Comparison of ENCODE assay signal across 1 cellular context in the genomic region with DNA sequence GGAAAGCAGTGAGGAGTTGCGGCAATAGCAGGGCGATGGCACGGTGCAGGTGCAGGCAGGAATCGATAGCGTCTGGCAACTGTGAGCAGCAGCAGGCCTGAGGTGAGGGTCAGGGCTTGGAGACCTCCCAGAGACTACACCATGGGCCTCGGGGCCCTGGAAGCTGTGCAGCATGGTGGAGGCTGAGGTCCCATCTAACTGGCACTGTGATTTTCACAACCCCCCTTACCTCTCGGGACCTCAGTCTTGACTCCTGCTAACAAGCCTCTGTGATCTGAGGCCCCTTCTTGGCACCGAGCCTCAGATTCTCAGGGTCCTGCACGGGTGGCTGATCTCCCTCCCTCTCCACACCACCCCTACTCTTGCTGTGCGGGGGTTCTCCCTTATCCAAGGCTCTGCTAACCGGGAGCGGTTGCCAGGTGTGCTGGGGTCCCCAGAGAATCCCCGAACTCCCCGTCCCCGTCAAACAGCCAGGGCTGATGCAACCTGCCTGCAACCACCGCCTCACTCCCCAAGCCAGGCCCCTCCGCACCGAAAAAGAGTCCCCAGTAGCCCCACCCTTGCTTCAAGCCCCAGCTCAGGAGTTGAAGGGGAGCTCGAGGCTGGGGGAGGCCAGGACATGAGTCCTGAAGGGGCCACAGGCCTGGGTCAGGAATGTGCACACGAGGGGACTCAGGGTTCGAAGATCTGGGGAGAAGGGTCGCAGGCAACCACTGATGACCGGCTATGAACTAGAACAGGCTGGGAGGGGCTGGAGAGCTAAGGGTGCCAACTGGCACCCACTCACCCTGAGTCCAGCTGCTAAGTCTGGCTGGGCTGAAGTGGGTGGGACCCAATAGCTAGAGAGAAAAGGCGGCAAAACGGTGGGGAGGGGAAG.
TF ChIP-seq lines count a peak whose summit lies in the region.

No MANE protein-coding gene starts in this region.

TF ChIP-seq in K562, 482 proteins besides CTCF, POLR2A, EP300 and RAD21 (continued from another document and continues in another):
- TF ChIP-seq MTF1 (CRISPR knock-in tag; IDR thresholded peaks at IDR 0.05; ENCODE audit: borderline replicate concordance) (peak; percentile 53; the same call in 1 of the 2 replicates), BDP1 (IDR thresholded peaks at IDR 0.05; ENCODE audit: insufficient read depth, insufficient read length) (no peak), EWSR1 (IDR thresholded peaks at IDR 0.05; ENCODE audit: borderline replicate concordance, low read depth, partially characterized antibody) (no peak), NR3C1 (CRISPR knock-in tag; IDR thresholded peaks at IDR 0.05) (no peak), PTTG1 (tag; IDR thresholded peaks at IDR 0.05; ENCODE audit: low read depth) (peak; percentile 50; the same call in 1 of the 2 replicates), IRF2 (CRISPR knock-in tag; IDR thresholded peaks at IDR 0.05) (no peak), HLTF (IDR thresholded peaks at IDR 0.05) (no peak), ZNF263 (CRISPR knock-in tag; IDR thresholded peaks at IDR 0.05; ENCODE audit: borderline replicate concordance) (no peak), ESRRA (IDR thresholded peaks at IDR 0.05; ENCODE audit: borderline replicate concordance, low read depth) (0 out of 2 replicates have a peak, but pooled peaks have one; percentile 21), IFI16 (CRISPR knock-in tag; IDR thresholded peaks at IDR 0.05) (peak; percentile 12; the same call in 1 of the 2 replicates), BRF1 (IDR thresholded peaks at IDR 0.05; ENCODE audit: borderline replicate concordance, extremely low read depth, insufficient read length) (no peak), DACH1 (IDR thresholded peaks at IDR 0.05; ENCODE audit: partially characterized antibody) (no peak), ZNF668 (CRISPR knock-in tag; IDR thresholded peaks at IDR 0.05) (no peak), POLR2AphosphoS2 (IDR thresholded peaks at IDR 0.05; ENCODE audit: low read length) (peak; percentile 60; the same call in 1 of the 2 replicates)
- TF ChIP-seq, protein P1, sequence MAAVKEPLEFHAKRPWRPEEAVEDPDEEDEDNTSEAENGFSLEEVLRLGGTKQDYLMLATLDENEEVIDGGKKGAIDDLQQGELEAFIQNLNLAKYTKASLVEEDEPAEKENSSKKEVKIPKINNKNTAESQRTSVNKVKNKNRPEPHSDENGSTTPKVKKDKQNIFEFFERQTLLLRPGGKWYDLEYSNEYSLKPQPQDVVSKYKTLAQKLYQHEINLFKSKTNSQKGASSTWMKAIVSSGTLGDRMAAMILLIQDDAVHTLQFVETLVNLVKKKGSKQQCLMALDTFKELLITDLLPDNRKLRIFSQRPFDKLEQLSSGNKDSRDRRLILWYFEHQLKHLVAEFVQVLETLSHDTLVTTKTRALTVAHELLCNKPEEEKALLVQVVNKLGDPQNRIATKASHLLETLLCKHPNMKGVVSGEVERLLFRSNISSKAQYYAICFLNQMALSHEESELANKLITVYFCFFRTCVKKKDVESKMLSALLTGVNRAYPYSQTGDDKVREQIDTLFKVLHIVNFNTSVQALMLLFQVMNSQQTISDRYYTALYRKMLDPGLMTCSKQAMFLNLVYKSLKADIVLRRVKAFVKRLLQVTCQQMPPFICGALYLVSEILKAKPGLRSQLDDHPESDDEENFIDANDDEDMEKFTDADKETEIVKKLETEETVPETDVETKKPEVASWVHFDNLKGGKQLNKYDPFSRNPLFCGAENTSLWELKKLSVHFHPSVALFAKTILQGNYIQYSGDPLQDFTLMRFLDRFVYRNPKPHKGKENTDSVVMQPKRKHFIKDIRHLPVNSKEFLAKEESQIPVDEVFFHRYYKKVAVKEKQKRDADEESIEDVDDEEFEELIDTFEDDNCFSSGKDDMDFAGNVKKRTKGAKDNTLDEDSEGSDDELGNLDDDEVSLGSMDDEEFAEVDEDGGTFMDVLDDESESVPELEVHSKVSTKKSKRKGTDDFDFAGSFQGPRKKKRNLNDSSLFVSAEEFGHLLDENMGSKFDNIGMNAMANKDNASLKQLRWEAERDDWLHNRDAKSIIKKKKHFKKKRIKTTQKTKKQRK (IDR thresholded peaks at IDR 0.05; ENCODE audit: borderline replicate concordance, low read depth, low read length) = no peak
- TF ChIP-seq, protein P2, sequence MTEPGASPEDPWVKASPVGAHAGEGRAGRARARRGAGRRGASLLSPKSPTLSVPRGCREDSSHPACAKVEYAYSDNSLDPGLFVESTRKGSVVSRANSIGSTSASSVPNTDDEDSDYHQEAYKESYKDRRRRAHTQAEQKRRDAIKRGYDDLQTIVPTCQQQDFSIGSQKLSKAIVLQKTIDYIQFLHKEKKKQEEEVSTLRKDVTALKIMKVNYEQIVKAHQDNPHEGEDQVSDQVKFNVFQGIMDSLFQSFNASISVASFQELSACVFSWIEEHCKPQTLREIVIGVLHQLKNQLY (CRISPR knock-in tag; conservative IDR thresholded peaks at IDR 0.05) = no peak
- TF ChIP-seq, protein P3, sequence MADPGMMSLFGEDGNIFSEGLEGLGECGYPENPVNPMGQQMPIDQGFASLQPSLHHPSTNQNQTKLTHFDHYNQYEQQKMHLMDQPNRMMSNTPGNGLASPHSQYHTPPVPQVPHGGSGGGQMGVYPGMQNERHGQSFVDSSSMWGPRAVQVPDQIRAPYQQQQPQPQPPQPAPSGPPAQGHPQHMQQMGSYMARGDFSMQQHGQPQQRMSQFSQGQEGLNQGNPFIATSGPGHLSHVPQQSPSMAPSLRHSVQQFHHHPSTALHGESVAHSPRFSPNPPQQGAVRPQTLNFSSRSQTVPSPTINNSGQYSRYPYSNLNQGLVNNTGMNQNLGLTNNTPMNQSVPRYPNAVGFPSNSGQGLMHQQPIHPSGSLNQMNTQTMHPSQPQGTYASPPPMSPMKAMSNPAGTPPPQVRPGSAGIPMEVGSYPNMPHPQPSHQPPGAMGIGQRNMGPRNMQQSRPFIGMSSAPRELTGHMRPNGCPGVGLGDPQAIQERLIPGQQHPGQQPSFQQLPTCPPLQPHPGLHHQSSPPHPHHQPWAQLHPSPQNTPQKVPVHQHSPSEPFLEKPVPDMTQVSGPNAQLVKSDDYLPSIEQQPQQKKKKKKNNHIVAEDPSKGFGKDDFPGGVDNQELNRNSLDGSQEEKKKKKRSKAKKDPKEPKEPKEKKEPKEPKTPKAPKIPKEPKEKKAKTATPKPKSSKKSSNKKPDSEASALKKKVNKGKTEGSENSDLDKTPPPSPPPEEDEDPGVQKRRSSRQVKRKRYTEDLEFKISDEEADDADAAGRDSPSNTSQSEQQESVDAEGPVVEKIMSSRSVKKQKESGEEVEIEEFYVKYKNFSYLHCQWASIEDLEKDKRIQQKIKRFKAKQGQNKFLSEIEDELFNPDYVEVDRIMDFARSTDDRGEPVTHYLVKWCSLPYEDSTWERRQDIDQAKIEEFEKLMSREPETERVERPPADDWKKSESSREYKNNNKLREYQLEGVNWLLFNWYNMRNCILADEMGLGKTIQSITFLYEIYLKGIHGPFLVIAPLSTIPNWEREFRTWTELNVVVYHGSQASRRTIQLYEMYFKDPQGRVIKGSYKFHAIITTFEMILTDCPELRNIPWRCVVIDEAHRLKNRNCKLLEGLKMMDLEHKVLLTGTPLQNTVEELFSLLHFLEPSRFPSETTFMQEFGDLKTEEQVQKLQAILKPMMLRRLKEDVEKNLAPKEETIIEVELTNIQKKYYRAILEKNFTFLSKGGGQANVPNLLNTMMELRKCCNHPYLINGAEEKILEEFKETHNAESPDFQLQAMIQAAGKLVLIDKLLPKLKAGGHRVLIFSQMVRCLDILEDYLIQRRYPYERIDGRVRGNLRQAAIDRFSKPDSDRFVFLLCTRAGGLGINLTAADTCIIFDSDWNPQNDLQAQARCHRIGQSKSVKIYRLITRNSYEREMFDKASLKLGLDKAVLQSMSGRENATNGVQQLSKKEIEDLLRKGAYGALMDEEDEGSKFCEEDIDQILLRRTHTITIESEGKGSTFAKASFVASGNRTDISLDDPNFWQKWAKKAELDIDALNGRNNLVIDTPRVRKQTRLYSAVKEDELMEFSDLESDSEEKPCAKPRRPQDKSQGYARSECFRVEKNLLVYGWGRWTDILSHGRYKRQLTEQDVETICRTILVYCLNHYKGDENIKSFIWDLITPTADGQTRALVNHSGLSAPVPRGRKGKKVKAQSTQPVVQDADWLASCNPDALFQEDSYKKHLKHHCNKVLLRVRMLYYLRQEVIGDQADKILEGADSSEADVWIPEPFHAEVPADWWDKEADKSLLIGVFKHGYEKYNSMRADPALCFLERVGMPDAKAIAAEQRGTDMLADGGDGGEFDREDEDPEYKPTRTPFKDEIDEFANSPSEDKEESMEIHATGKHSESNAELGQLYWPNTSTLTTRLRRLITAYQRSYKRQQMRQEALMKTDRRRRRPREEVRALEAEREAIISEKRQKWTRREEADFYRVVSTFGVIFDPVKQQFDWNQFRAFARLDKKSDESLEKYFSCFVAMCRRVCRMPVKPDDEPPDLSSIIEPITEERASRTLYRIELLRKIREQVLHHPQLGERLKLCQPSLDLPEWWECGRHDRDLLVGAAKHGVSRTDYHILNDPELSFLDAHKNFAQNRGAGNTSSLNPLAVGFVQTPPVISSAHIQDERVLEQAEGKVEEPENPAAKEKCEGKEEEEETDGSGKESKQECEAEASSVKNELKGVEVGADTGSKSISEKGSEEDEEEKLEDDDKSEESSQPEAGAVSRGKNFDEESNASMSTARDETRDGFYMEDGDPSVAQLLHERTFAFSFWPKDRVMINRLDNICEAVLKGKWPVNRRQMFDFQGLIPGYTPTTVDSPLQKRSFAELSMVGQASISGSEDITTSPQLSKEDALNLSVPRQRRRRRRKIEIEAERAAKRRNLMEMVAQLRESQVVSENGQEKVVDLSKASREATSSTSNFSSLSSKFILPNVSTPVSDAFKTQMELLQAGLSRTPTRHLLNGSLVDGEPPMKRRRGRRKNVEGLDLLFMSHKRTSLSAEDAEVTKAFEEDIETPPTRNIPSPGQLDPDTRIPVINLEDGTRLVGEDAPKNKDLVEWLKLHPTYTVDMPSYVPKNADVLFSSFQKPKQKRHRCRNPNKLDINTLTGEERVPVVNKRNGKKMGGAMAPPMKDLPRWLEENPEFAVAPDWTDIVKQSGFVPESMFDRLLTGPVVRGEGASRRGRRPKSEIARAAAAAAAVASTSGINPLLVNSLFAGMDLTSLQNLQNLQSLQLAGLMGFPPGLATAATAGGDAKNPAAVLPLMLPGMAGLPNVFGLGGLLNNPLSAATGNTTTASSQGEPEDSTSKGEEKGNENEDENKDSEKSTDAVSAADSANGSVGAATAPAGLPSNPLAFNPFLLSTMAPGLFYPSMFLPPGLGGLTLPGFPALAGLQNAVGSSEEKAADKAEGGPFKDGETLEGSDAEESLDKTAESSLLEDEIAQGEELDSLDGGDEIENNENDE (IDR thresholded peaks at IDR 0.05; ENCODE audit: low read depth, low read length) = no peak
- TF ChIP-seq, protein P4, sequence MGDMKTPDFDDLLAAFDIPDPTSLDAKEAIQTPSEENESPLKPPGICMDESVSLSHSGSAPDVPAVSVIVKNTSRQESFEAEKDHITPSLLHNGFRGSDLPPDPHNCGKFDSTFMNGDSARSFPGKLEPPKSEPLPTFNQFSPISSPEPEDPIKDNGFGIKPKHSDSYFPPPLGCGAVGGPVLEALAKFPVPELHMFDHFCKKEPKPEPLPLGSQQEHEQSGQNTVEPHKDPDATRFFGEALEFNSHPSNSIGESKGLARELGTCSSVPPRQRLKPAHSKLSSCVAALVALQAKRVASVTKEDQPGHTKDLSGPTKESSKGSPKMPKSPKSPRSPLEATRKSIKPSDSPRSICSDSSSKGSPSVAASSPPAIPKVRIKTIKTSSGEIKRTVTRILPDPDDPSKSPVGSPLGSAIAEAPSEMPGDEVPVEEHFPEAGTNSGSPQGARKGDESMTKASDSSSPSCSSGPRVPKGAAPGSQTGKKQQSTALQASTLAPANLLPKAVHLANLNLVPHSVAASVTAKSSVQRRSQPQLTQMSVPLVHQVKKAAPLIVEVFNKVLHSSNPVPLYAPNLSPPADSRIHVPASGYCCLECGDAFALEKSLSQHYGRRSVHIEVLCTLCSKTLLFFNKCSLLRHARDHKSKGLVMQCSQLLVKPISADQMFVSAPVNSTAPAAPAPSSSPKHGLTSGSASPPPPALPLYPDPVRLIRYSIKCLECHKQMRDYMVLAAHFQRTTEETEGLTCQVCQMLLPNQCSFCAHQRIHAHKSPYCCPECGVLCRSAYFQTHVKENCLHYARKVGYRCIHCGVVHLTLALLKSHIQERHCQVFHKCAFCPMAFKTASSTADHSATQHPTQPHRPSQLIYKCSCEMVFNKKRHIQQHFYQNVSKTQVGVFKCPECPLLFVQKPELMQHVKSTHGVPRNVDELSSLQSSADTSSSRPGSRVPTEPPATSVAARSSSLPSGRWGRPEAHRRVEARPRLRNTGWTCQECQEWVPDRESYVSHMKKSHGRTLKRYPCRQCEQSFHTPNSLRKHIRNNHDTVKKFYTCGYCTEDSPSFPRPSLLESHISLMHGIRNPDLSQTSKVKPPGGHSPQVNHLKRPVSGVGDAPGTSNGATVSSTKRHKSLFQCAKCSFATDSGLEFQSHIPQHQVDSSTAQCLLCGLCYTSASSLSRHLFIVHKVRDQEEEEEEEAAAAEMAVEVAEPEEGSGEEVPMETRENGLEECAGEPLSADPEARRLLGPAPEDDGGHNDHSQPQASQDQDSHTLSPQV (IDR thresholded peaks at IDR 0.05) = peak; percentile 81
- TF ChIP-seq, protein P5, sequence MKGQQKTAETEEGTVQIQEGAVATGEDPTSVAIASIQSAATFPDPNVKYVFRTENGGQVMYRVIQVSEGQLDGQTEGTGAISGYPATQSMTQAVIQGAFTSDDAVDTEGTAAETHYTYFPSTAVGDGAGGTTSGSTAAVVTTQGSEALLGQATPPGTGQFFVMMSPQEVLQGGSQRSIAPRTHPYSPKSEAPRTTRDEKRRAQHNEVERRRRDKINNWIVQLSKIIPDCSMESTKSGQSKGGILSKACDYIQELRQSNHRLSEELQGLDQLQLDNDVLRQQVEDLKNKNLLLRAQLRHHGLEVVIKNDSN (CRISPR knock-in tag; IDR thresholded peaks at IDR 0.05) = 0 out of 2 replicates have a peak, but pooled peaks have one; percentile 2
- TF ChIP-seq, protein P6, sequence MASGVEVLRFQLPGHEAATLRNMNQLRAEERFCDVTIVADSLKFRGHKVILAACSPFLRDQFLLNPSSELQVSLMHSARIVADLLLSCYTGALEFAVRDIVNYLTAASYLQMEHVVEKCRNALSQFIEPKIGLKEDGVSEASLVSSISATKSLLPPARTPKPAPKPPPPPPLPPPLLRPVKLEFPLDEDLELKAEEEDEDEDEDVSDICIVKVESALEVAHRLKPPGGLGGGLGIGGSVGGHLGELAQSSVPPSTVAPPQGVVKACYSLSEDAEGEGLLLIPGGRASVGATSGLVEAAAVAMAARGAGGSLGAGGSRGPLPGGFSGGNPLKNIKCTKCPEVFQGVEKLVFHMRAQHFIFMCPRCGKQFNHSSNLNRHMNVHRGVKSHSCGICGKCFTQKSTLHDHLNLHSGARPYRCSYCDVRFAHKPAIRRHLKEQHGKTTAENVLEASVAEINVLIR (CRISPR knock-in tag; IDR thresholded peaks at IDR 0.05) = no peak
- TF ChIP-seq, protein P7, sequence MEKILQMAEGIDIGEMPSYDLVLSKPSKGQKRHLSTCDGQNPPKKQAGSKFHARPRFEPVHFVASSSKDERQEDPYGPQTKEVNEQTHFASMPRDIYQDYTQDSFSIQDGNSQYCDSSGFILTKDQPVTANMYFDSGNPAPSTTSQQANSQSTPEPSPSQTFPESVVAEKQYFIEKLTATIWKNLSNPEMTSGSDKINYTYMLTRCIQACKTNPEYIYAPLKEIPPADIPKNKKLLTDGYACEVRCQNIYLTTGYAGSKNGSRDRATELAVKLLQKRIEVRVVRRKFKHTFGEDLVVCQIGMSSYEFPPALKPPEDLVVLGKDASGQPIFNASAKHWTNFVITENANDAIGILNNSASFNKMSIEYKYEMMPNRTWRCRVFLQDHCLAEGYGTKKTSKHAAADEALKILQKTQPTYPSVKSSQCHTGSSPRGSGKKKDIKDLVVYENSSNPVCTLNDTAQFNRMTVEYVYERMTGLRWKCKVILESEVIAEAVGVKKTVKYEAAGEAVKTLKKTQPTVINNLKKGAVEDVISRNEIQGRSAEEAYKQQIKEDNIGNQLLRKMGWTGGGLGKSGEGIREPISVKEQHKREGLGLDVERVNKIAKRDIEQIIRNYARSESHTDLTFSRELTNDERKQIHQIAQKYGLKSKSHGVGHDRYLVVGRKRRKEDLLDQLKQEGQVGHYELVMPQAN (IDR thresholded peaks at IDR 0.05; ENCODE audit: borderline replicate concordance) = no peak
